1 cellular context compared by ENCODE assay signal in the genomic region with DNA sequence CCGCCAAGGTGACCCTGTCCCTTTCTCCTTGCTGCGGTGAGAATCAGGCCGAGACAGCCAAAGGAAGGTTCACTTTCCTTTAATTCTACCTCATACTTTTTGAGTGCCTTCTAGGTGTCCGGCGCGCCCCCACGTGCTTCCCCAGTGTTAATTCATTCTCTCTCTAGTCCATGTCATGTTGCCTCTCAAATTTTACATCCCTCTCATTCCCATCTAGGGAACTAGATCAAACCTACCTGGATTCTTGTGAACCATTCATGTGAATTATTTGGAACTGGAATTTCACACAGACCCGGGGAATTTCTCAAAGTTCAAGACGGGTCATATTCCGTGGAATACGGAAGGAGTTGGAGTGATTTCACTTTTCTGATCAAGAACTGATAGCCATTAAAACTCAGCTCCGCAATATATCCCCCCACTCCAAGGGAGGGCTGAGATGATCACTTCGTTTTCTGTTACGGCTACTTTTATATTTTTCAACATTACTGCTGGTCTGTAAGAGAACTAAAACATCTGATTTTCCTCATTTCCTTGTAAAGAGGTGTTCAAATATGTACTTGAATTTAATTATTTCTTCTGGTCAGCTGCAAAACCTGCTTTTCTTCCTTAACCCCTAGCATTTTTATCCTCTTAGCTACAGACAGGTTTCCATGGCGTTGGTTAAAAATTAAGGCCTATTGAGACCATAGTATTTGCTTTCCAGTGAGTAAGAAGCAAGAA.
TF ChIP-seq lines count a peak whose summit lies in the region.

No MANE protein-coding gene starts in this region.

TF ChIP-seq in K562, 482 proteins besides CTCF, POLR2A, EP300 and RAD21 (continued from another document):
- TF ChIP-seq, protein P1, sequence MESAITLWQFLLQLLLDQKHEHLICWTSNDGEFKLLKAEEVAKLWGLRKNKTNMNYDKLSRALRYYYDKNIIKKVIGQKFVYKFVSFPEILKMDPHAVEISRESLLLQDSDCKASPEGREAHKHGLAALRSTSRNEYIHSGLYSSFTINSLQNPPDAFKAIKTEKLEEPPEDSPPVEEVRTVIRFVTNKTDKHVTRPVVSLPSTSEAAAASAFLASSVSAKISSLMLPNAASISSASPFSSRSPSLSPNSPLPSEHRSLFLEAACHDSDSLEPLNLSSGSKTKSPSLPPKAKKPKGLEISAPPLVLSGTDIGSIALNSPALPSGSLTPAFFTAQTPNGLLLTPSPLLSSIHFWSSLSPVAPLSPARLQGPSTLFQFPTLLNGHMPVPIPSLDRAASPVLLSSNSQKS (CRISPR knock-in tag; IDR thresholded peaks at IDR 0.05), result no peak
- TF ChIP-seq, protein P2, sequence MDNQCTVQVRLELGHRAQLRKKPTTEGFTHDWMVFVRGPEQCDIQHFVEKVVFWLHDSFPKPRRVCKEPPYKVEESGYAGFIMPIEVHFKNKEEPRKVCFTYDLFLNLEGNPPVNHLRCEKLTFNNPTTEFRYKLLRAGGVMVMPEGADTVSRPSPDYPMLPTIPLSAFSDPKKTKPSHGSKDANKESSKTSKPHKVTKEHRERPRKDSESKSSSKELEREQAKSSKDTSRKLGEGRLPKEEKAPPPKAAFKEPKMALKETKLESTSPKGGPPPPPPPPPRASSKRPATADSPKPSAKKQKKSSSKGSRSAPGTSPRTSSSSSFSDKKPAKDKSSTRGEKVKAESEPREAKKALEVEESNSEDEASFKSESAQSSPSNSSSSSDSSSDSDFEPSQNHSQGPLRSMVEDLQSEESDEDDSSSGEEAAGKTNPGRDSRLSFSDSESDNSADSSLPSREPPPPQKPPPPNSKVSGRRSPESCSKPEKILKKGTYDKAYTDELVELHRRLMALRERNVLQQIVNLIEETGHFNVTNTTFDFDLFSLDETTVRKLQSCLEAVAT (IDR thresholded peaks at IDR 0.05), result 0 out of 4 replicates have a peak, but pooled peaks of 1 of the 2 experiments have one; percentile 11
- TF ChIP-seq, protein P3, sequence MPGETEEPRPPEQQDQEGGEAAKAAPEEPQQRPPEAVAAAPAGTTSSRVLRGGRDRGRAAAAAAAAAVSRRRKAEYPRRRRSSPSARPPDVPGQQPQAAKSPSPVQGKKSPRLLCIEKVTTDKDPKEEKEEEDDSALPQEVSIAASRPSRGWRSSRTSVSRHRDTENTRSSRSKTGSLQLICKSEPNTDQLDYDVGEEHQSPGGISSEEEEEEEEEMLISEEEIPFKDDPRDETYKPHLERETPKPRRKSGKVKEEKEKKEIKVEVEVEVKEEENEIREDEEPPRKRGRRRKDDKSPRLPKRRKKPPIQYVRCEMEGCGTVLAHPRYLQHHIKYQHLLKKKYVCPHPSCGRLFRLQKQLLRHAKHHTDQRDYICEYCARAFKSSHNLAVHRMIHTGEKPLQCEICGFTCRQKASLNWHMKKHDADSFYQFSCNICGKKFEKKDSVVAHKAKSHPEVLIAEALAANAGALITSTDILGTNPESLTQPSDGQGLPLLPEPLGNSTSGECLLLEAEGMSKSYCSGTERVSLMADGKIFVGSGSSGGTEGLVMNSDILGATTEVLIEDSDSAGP (CRISPR knock-in tag; IDR thresholded peaks at IDR 0.05), result 0 out of 2 replicates have a peak, but pooled peaks have one; percentile 1
- TF ChIP-seq TSC22D4 (tag; IDR thresholded peaks at IDR 0.05) (no peak), OTX1 (CRISPR knock-in tag; IDR thresholded peaks at IDR 0.05) (no peak), ERF (CRISPR knock-in tag; IDR thresholded peaks at IDR 0.05) (peak; percentile 1; the same call in 1 of the 2 replicates), CHD4 (IDR thresholded peaks at IDR 0.05; ENCODE audit: insufficient read depth, insufficient replicate concordance, low read depth, low read length, poor library complexity, severe bottlenecking) (no peak), XRCC5 (IDR thresholded peaks at IDR 0.05; ENCODE audit: low read depth, low read length) (0 out of 2 replicates have a peak, but pooled peaks have one; percentile 8), EGR1 (conservative IDR thresholded peaks at IDR 0.05) (no peak), DIDO1 (tag; IDR thresholded peaks at IDR 0.05; ENCODE audit: low read depth) (no peak), SMAD1 (IDR thresholded peaks at IDR 0.05; ENCODE audit: low read depth, low read length, partially characterized antibody) (no peak), TAF15 (IDR thresholded peaks at IDR 0.05; ENCODE audit: low read depth, low read length) (no peak), FOXA1 (IDR thresholded peaks at IDR 0.05; ENCODE audit: borderline replicate concordance) (no peak; the same call in 1 of the 2 replicates), SMARCC2 (IDR thresholded peaks at IDR 0.05; ENCODE audit: low read depth) (no peak), TCFL5 (CRISPR knock-in tag; conservative IDR thresholded peaks at IDR 0.05) (no peak)
- TF ChIP-seq, protein P4, sequence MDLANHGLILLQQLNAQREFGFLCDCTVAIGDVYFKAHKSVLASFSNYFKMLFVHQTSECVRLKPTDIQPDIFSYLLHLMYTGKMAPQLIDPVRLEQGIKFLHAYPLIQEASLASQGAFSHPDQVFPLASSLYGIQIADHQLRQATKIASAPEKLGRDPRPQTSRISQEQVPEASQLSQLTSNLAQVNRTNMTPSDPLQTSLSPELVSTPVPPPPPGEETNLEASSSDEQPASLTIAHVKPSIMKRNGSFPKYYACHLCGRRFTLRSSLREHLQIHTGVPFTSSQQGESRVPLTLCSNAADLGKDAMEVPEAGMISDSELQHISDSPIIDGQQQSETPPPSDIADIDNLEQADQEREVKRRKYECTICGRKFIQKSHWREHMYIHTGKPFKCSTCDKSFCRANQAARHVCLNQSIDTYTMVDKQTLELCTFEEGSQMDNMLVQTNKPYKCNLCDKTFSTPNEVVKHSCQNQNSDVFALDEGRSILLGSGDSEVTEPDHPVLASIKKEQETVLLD (IDR thresholded peaks at IDR 0.05), result no peak; the same call in 1 of the 2 replicates
